Comparison of ENCODE assay signal across 18 cellular contexts in genomic region chr4:66964467-66964866, GRCh38.
DNase-seq lines count a peak whose midpoint lies in the region; ATAC-seq and TF ChIP-seq lines count a peak whose summit lies in the region.
"Had no signal": no experiment of that assay in that cellular context is flagged by ENCODE, and none has a peak within 500 bp of the region (broad histone marks: within the 10 kb centered on the region; RNA-seq: fewer than 3 reads in every experiment).

No MANE protein-coding gene starts in this region.

- H3K4me1 ChIP-seq in OCI-LY3 (ENCODE audit: low read length) (peaks cover 23% of the 10 kb centered on the region), upper lobe of right lung (no peaks in the 10 kb centered on the region), foreskin keratinocyte (no peaks in the 10 kb centered on the region)
- H3K4me1 ChIP-seq: BE2C, BLaER1, Caco-2 had no signal

- peak; percentile 64 for ATAC-seq in stimulated activated memory B cell treated with anti-CD40 and anti-IgM and Interleukin-4, amounts not matched to agents 10 μg/mL and 1 μg/mL and 100 μg/mL, for 72 hours
- ATAC-seq in upper lobe of right lung (peak; percentile 46), foreskin keratinocyte (no peak)
- ATAC-seq: CD8-positive, alpha-beta T cell had no signal

- no peaks in the 10 kb centered on the region for H4K20me1 ChIP-seq in OCI-LY3 (ENCODE audit: insufficient read depth, low read length)
- H4K20me1 ChIP-seq: BLaER1 had no signal

- H3K4me3 Mint-ChIP-seq in stimulated activated memory B cell treated with anti-CD40 and anti-IgM and Interleukin-4, amounts not matched to agents 10 μg/mL and 1 μg/mL and 100 μg/mL, for 72 hours, result no peak overlapping the region
- H3K4me3 Mint-ChIP-seq: CD14-positive monocyte; CD4-positive, alpha-beta T cell; CD8-positive, alpha-beta T cell had no signal

- no peaks in the 10 kb centered on the region for H3K4me1 Mint-ChIP-seq in stimulated activated memory B cell treated with anti-CD40 and anti-IgM and Interleukin-4, amounts not matched to agents 10 μg/mL and 1 μg/mL and 100 μg/mL, for 72 hours
- H3K4me1 Mint-ChIP-seq: CD14-positive monocyte had no signal

- H3K79me2 ChIP-seq in OCI-LY3 (ENCODE audit: low read length), result no peaks in the 10 kb centered on the region

- no peak overlapping the region for H2AFZ ChIP-seq in OCI-LY3 (ENCODE audit: low read depth, low read length)

- no peaks in the 10 kb centered on the region for H3K27me3 Mint-ChIP-seq in stimulated activated memory B cell treated with anti-CD40 and anti-IgM and Interleukin-4, amounts not matched to agents 10 μg/mL and 1 μg/mL and 100 μg/mL, for 72 hours
- H3K27me3 Mint-ChIP-seq: CD4-positive, alpha-beta T cell had no signal

- 0 out of 2 replicates have a peak overlapping the region, but pooled peaks have one; percentile 1 for H3K9ac ChIP-seq in OCI-LY3 (ENCODE audit: low read length)
- H3K9ac ChIP-seq: BLaER1 had no signal

- no peak overlapping the region for H3K27ac Mint-ChIP-seq in stimulated activated memory B cell treated with anti-CD40 and anti-IgM and Interleukin-4, amounts not matched to agents 10 μg/mL and 1 μg/mL and 100 μg/mL, for 72 hours
- H3K27ac Mint-ChIP-seq: CD14-positive monocyte; CD4-positive, alpha-beta T cell; CD8-positive, alpha-beta T cell had no signal

- H3K4me3 ChIP-seq in OCI-LY3 (ENCODE audit: low read length) (0 out of 2 replicates have a peak overlapping the region, but pooled peaks have one; percentile 8), upper lobe of right lung (no peak overlapping the region)
- H3K4me3 ChIP-seq: BLaER1 had no signal

- H3K4me2 ChIP-seq in OCI-LY3 (ENCODE audit: low read length), result peak overlapping the region; percentile 47
- H3K4me2 ChIP-seq: BLaER1 had no signal

- TF ChIP-seq CTCF in OCI-LY3 (IDR thresholded peaks at IDR 0.05; ENCODE audit: low read depth, low read length) (no peak), upper lobe of right lung (IDR thresholded peaks at IDR 0.05) (no peak), foreskin keratinocyte (conservative IDR thresholded peaks at IDR 0.05) (no peak)

- no peaks in the 10 kb centered on the region for H3K27me3 ChIP-seq in OCI-LY3 (ENCODE audit: low read depth, low read length)
- no peaks in the 10 kb centered on the region for H3K27me3 ChIP-seq in upper lobe of right lung
- H3K27me3 ChIP-seq in foreskin keratinocyte, result no peaks in the 10 kb centered on the region
- H3K27me3 ChIP-seq: BE2C, BLaER1 had no signal

- H3K27ac ChIP-seq in OCI-LY3 (ENCODE audit: low read length) (peak overlapping the region; percentile 51), upper lobe of right lung (no peak overlapping the region), foreskin keratinocyte (no peak overlapping the region)
- H3K27ac ChIP-seq: BLaER1 had no signal

- H3K9me3 ChIP-seq in OCI-LY3 (ENCODE audit: insufficient read depth, low read length) (no peaks in the 10 kb centered on the region), upper lobe of right lung (no peaks in the 10 kb centered on the region)
- H3K9me3 ChIP-seq: BE2C, BLaER1, Caco-2 had no signal

- H3K36me3 ChIP-seq in OCI-LY3 (replicated peaks; ENCODE audit: low read depth, low read length) (no peaks in the 10 kb centered on the region), upper lobe of right lung (no peaks in the 10 kb centered on the region)
- H3K36me3 ChIP-seq: BE2C, BLaER1 had no signal

- H3K9me3 Mint-ChIP-seq in stimulated activated memory B cell treated with anti-CD40 and anti-IgM and Interleukin-4, amounts not matched to agents 10 μg/mL and 1 μg/mL and 100 μg/mL, for 72 hours, result no peaks in the 10 kb centered on the region

- intact Hi-C loops in upper lobe of right lung (cut with DNase I), result no loop called here

- no peak for DNase-seq in upper lobe of right lung
- DNase-seq in cerebellar cortex (ENCODE audit: low spot score), result no peak
- no peak for DNase-seq in NCI-H187 treated with DMSO at 0.1 percent for 48 hours (lab: John Stamatoyannopoulos, UW)
- DNase-seq in foreskin keratinocyte, result no peak
- DNase-seq: 8988T; ACHN; BE2C; C1 segment of cervical spinal cord; Caco-2; Calu3; CD4-positive, alpha-beta T cell; CD8-positive, alpha-beta T cell; DMS79 treated with DMSO at 0.1 percent for 48 hours; GF-D8 had no signal

- no peaks in the 10 kb centered on the region for H3K36me3 Mint-ChIP-seq in stimulated activated memory B cell treated with anti-CD40 and anti-IgM and Interleukin-4, amounts not matched to agents 10 μg/mL and 1 μg/mL and 100 μg/mL, for 72 hours
- H3K36me3 Mint-ChIP-seq: CD14-positive monocyte; CD8-positive, alpha-beta T cell had no signal
